ENCODE assay signal across 23 cellular contexts in genomic region chr2:216584112-216584511, GRCh38. TPM values are rescaled to one million over a fixed set of nuclear protein-coding genes. Genes with fewer than 3 reads are reported as not detected.
DNase-seq lines count a peak whose midpoint lies in the region; ATAC-seq and TF ChIP-seq lines count a peak whose summit lies in the region.
"Had no signal": no experiment of that assay in that cellular context is flagged by ENCODE, and none has a peak within 500 bp of the region (broad histone marks: within the 10 kb centered on the region; RNA-seq: fewer than 3 reads in every experiment).

No MANE protein-coding gene starts in this region.

- no peak for TF ChIP-seq POLR2A in esophagus squamous epithelium (IDR thresholded peaks at IDR 0.05)

- no peaks in the 10 kb centered on the region for H3K9me3 Mint-ChIP-seq in activated T-cell treated with anti-CD3 and anti-CD28 coated beads, Interleukin-2, amount 50 U/mL, for 72 hours
- H3K9me3 Mint-ChIP-seq: CD8-positive, alpha-beta T cell had no signal

- WGBS in esophagus squamous epithelium, 2 donors = 87 to 93% methylated on average over 5 to 8 of the region's 8 CpGs

- TF ChIP-seq CTCF in esophagus squamous epithelium (IDR thresholded peaks at IDR 0.05) (no peak), upper lobe of right lung (IDR thresholded peaks at IDR 0.05) (no peak)

- H3K36me3 ChIP-seq in esophagus squamous epithelium = no peaks in the 10 kb centered on the region
- no peaks in the 10 kb centered on the region for H3K36me3 ChIP-seq in upper lobe of right lung
- H3K36me3 ChIP-seq: BLaER1 had no signal

- ATAC-seq in GM21423 (IDR thresholded peaks at IDR 0.05; ENCODE audit: unreplicated experiment) (no peak), upper lobe of right lung (no peak)
- no peak for ATAC-seq in activated T-cell treated with anti-CD3 and anti-CD28 coated beads, Interleukin-2, amount 50 U/mL, for 72 hours (replicated peaks in 1 of 2)
- ATAC-seq: CD8-positive, alpha-beta T cell; GM12878 had no signal

- H3K27me3 ChIP-seq in esophagus squamous epithelium = no peaks in the 10 kb centered on the region
- H3K27me3 ChIP-seq in upper lobe of right lung = no peaks in the 10 kb centered on the region
- H3K27me3 ChIP-seq: BLaER1 had no signal

- DNase-seq in C1 segment of cervical spinal cord (lab: John Stamatoyannopoulos, UW) (peak in 9 of 14 donors; percentile 11 to 64 (median 33)), anterior cingulate cortex (lab: John Stamatoyannopoulos, UW) (peak in 30 of 58 donors; percentile 2 to 78 (median 30)), head of caudate nucleus (peak in 36 of 42 donors; percentile 8 to 74 (median 45)), pons (ENCODE audit: low spot score) (peak; percentile 96), esophagus squamous epithelium (lab: John Stamatoyannopoulos, UW) (no peak), upper lobe of right lung (no peak)
- no peak for DNase-seq in activated T-cell treated with anti-CD3 and anti-CD28 coated beads, Interleukin-2, amount 50 U/mL, for 72 hours
- DNase-seq: CD8-positive, alpha-beta T cell; DMS53; EL; H7; HFFc6; MV-4-11; NCI-H1694 treated with DMSO at 0.1 percent for 48 hours; NCI-H510A; NCI-H748 treated with DMSO at 0.1 percent for 48 hours; NK-92 treated with Interleukin-12 subunit alpha and Interleukin-12 subunit beta, amount 100 ng/mL, for 24 hours; Right ventricle myocardium superior had no signal

- intact Hi-C loops in head of caudate nucleus (cut with DNase I) = no loop called here
- intact Hi-C loops in esophagus squamous epithelium (cut with DNase I) = no loop called here
- intact Hi-C loops in upper lobe of right lung (cut with DNase I) = no loop called here

- peaks cover 35% of the 10 kb centered on the region for H3K27me3 Mint-ChIP-seq in activated T-cell treated with anti-CD3 and anti-CD28 coated beads, Interleukin-2, amount 50 U/mL, for 72 hours (ENCODE audit: low read depth)

- H3K4me1 Mint-ChIP-seq in activated T-cell treated with anti-CD3 and anti-CD28 coated beads, Interleukin-2, amount 50 U/mL, for 72 hours (ENCODE audit: low read depth) = no peaks in the 10 kb centered on the region

- no peak overlapping the region for H3K27ac ChIP-seq in esophagus squamous epithelium
- no peak overlapping the region for H3K27ac ChIP-seq in upper lobe of right lung
- H3K27ac ChIP-seq: A549, BLaER1, KMS-11 had no signal

- no peak overlapping the region for H3K27ac Mint-ChIP-seq in activated T-cell treated with anti-CD3 and anti-CD28 coated beads, Interleukin-2, amount 50 U/mL, for 72 hours
- H3K27ac Mint-ChIP-seq: CD8-positive, alpha-beta T cell; HFFc6 had no signal

- no peak overlapping the region for H3K4me3 ChIP-seq in esophagus squamous epithelium
- H3K4me3 ChIP-seq in upper lobe of right lung = no peak overlapping the region
- H3K4me3 ChIP-seq: A549, BLaER1, GM12878 had no signal

- H3K4me3 Mint-ChIP-seq in activated T-cell treated with anti-CD3 and anti-CD28 coated beads, Interleukin-2, amount 50 U/mL, for 72 hours = no peak overlapping the region
- H3K4me3 Mint-ChIP-seq: CD8-positive, alpha-beta T cell; HFFc6 had no signal

- H3K9me3 ChIP-seq in esophagus squamous epithelium = no peaks in the 10 kb centered on the region
- H3K9me3 ChIP-seq in upper lobe of right lung = no peaks in the 10 kb centered on the region
- H3K9me3 ChIP-seq: BLaER1 had no signal

- H3K36me3 Mint-ChIP-seq in activated T-cell treated with anti-CD3 and anti-CD28 coated beads, Interleukin-2, amount 50 U/mL, for 72 hours (ENCODE audit: insufficient read depth in 2 of 2) = no peaks in the 10 kb centered on the region
- H3K36me3 Mint-ChIP-seq: CD8-positive, alpha-beta T cell had no signal

- peaks cover 0 to 16% (median 0%) of the 10 kb centered on the region in 3 donors for H3K4me1 ChIP-seq in esophagus squamous epithelium
- H3K4me1 ChIP-seq in upper lobe of right lung = no peaks in the 10 kb centered on the region
- H3K4me1 ChIP-seq: A549 had no signal

RNA-seq across cellular contexts. Expression of gene IGFBP2, which starts 49.1 kb away (rescaled TPM):
- total RNA-seq in esophagus squamous epithelium (100 to 1,000 TPM; 113 to 207 (median 167) TPM), upper lobe of right lung (46.1 TPM)
- total RNA-seq in activated T-cell treated with anti-CD3 and anti-CD28 coated beads, Interleukin-2, amount 50 U/mL, for 72 hours = 1 to 10 TPM; 3.6 to 7.4 TPM

Comparison
In these comparisons a context has a peak if more than half of its experiments do, and no peak if none do; other contexts are left out.
1. DNase-seq: peak in C1 segment of cervical spinal cord (9 of 14), anterior cingulate cortex (30 of 58), head of caudate nucleus (36 of 42) and pons (single experiment); none in esophagus squamous epithelium (single experiment), activated T-cell treated with anti-CD3 and anti-CD28 coated beads, Interleukin-2, amount 50 U/mL, for 72 hours (0 of 2) and upper lobe of right lung (single experiment).